In the genomic region with DNA sequence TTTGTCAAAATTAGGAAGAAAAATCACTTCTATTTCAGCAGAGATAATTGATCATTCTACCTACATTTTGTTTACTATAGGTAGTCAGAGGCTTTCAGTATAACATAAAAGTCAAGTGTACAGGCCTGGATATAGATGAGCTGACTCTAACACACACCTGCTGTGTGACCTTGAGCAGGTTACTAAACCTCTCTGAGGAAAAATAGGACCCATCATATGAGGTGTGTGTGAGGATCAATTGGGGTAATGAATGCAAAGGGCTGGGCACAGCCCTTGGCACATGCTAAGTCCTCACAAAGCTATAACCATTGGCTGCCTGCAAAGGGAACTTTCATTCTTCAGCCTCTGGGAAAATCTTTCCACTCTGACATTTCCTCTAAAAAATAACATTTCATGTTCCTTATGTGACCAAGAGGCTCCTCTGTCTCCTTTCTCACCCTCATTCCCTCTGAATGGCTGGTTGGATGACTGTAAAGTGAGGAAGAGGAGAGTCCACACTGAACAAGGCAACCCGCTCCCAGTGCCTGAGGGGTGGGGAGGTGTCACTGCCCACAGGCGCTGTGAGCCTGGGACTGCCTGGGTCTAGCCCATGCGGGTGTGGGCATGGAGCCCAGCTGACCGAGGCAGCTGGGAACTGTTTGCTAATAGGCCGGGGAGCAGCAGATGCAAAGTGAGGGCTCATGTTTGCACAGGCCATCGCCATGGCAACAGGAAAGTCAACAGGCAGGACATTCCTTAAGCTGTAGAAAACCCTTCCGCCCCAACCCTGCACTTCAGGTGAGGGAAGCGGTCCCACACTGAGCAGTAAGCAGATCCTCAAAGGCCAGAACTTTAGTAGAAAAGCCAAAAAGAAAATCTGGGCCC, we compare ENCODE assay signal across 9 cellular contexts. TPM values are rescaled to one million over a fixed set of nuclear protein-coding genes. Genes with fewer than 3 reads are reported as not detected.
DNase-seq lines count a peak whose midpoint lies in the region; ATAC-seq and TF ChIP-seq lines count a peak whose summit lies in the region.
"Had no signal": no experiment of that assay in that cellular context is flagged by ENCODE, and none has a peak within 500 bp of the region (broad histone marks: within the 10 kb centered on the region; RNA-seq: fewer than 3 reads in every experiment).

No MANE protein-coding gene starts in this region.

- no peak overlapping the region for H3K4me3 ChIP-seq in astrocyte of the cerebellum (ENCODE audit: low read depth, low read length)

- CTCF ChIA-PET in activated CD4-positive, alpha-beta memory T cell treated with anti-CD3 and anti-CD28 coated beads for 36 hours (lab: Charles Lee), result interaction anchor here (0.9 to 1.1 kb wide), 2 partner anchors 37 to 329 kb away, joined by 4 to 6 read pairs; a partner anchor contains a TSS

- H3K4me1 Mint-ChIP-seq in activated CD4-positive, alpha-beta memory T cell treated with anti-CD3 and anti-CD28 coated beads for 36 hours (ENCODE audit: low read depth), result no peaks in the 10 kb centered on the region
- H3K4me1 Mint-ChIP-seq: memory B cell had no signal

- ATAC-seq in HG03354 (IDR thresholded peaks at IDR 0.05; ENCODE audit: poor library complexity, severe bottlenecking, unreplicated experiment) (no peak), GM18870 (IDR thresholded peaks at IDR 0.05; ENCODE audit: unreplicated experiment) (no peak)

- no peak overlapping the region for H3K4me3 Mint-ChIP-seq in activated CD4-positive, alpha-beta memory T cell treated with anti-CD3 and anti-CD28 coated beads for 36 hours
- H3K4me3 Mint-ChIP-seq: memory B cell had no signal

- H3K27me3 Mint-ChIP-seq in activated CD4-positive, alpha-beta memory T cell treated with anti-CD3 and anti-CD28 coated beads for 36 hours, result no peaks in the 10 kb centered on the region

- intact Hi-C loops in activated CD4-positive, alpha-beta memory T cell treated with anti-CD3 and anti-CD28 coated beads for 36 hours (cut with micrococcal nuclease), result no loop called here

- DNase-seq in DMS53 (lab: John Stamatoyannopoulos, UW) (peak; percentile 100), NCI-H2107 (lab: John Stamatoyannopoulos, UW) (peak; percentile 60), astrocyte of the cerebellum (ENCODE audit: low read depth) (peak; percentile 98), hepatic stellate cell (ENCODE audit: low spot score) (peak; percentile 81), renal cortical epithelial cell (ENCODE audit: low read depth) (peak; percentile 100)
- no peak for DNase-seq in activated CD4-positive, alpha-beta memory T cell treated with anti-CD3 and anti-CD28 coated beads for 36 hours

- no peak for TF ChIP-seq CTCF in astrocyte of the cerebellum (IDR thresholded peaks at IDR 0.05; ENCODE audit: low read depth, low read length, missing control alignments)

- no peak overlapping the region for H3K27ac Mint-ChIP-seq in activated CD4-positive, alpha-beta memory T cell treated with anti-CD3 and anti-CD28 coated beads for 36 hours
- H3K27ac Mint-ChIP-seq: memory B cell had no signal

- no peaks in the 10 kb centered on the region for H3K9me3 Mint-ChIP-seq in activated CD4-positive, alpha-beta memory T cell treated with anti-CD3 and anti-CD28 coated beads for 36 hours

- in situ Hi-C loops in astrocyte of the cerebellum (cut with HindIII; ENCODE audit: low sequenced_read_pairs), result no loop called here

- H3K36me3 Mint-ChIP-seq in activated CD4-positive, alpha-beta memory T cell treated with anti-CD3 and anti-CD28 coated beads for 36 hours, result peaks cover 8% of the 10 kb centered on the region

- POLR2A ChIA-PET in activated CD4-positive, alpha-beta memory T cell treated with anti-CD3 and anti-CD28 coated beads for 36 hours (lab: Charles Lee), result no interaction called here

RNA-seq across cellular contexts. Expression of a gene that starts 36.8 kb away (rescaled TPM):
- total RNA-seq in renal cortical epithelial cell, result 268 and 607 TPM in 2 replicates
- total RNA-seq in activated CD4-positive, alpha-beta memory T cell treated with anti-CD3 and anti-CD28 coated beads for 36 hours, result 10 to 100 TPM; 49.3 to 49.7 TPM

RNA-seq across cellular contexts. Expression of a gene that starts 51.1 kb away (rescaled TPM):
- total RNA-seq in renal cortical epithelial cell, result 1.8 and 36.8 TPM in 2 replicates
- 10 to 100 TPM; 88.0 to 91.3 TPM for total RNA-seq in activated CD4-positive, alpha-beta memory T cell treated with anti-CD3 and anti-CD28 coated beads for 36 hours
